ENCODE assay signal across 14 cellular contexts in genomic region chr2:63862802-63863201, GRCh38. TPM values are rescaled to one million over a fixed set of nuclear protein-coding genes. Genes with fewer than 3 reads are reported as not detected.
A peak's percentile ranks its signal among the peaks of the same experiment; 100 is the strongest.
DNase-seq lines count a peak whose midpoint lies in the region; ATAC-seq, FAIRE-seq and TF ChIP-seq lines count a peak whose summit lies in the region.
"Had no signal": no experiment of that assay in that cellular context is flagged by ENCODE, and none has a peak within 500 bp of the region (broad histone marks: within the 10 kb centered on the region; RNA-seq: fewer than 3 reads in every experiment).

No MANE protein-coding gene starts in this region.

- no peaks in the 10 kb centered on the region for H3K9me3 Mint-ChIP-seq in activated naive CD4-positive, alpha-beta T cell treated with anti-CD3 and anti-CD28 coated beads, Interleukin-2, amount 50 U/mL, for 72 hours
- no peaks in the 10 kb centered on the region for H3K9me3 Mint-ChIP-seq in activated naive CD8-positive, alpha-beta T cell treated with anti-CD3 and anti-CD28 coated beads for 36 hours
- H3K9me3 Mint-ChIP-seq: neural crest cell had no signal

- peaks cover 0 to 20% of the 10 kb centered on the region in 2 donors for H3K36me3 Mint-ChIP-seq in activated naive CD4-positive, alpha-beta T cell treated with anti-CD3 and anti-CD28 coated beads, Interleukin-2, amount 50 U/mL, for 72 hours
- H3K36me3 Mint-ChIP-seq in activated naive CD8-positive, alpha-beta T cell treated with anti-CD3 and anti-CD28 coated beads for 36 hours, result peaks cover 27% of the 10 kb centered on the region

- whole genome bisulfite sequencing in thyroid gland, 2 donors, result 55 to 62% methylated on average over 1 of the region's 1 CpG

- H3K27me3 Mint-ChIP-seq in activated naive CD8-positive, alpha-beta T cell treated with anti-CD3 and anti-CD28 coated beads for 36 hours, result no peaks in the 10 kb centered on the region

- peak; percentile 87 to 89 for ATAC-seq in activated naive CD4-positive, alpha-beta T cell treated with anti-CD3 and anti-CD28 coated beads, Interleukin-2, amount 50 U/mL, for 72 hours
- ATAC-seq in HG03039 (IDR thresholded peaks at IDR 0.05; ENCODE audit: unreplicated experiment), result no peak

- H3K36me3 ChIP-seq in thyroid gland, result peaks cover 4 to 6% of the 10 kb centered on the region in 2 donors

- no peaks in the 10 kb centered on the region for H3K9me3 ChIP-seq in thyroid gland

- intact Hi-C loops in thyroid gland (cut with DNase I), result loop anchor here (10.0 kb wide), 1 partner anchor 168 kb away; no protein-coding TSS in a partner anchor

- H3K4me3 Mint-ChIP-seq in activated naive CD8-positive, alpha-beta T cell treated with anti-CD3 and anti-CD28 coated beads for 36 hours, result no peak overlapping the region
- H3K4me3 Mint-ChIP-seq: neural crest cell had no signal

- no peak overlapping the region for H3K4me3 ChIP-seq in thyroid gland (replicated peaks in 1 of 3)
- H3K4me3 ChIP-seq: dorsolateral prefrontal cortex had no signal

- FAIRE-seq in islet of Langerhans (lab: Jason Lieb, UNC), result peak; percentile 90

- TF ChIP-seq POLR2A in thyroid gland (IDR thresholded peaks at IDR 0.05), result no peak

- H3K4me1 Mint-ChIP-seq in activated naive CD8-positive, alpha-beta T cell treated with anti-CD3 and anti-CD28 coated beads for 36 hours, result peaks cover 34% of the 10 kb centered on the region
- H3K4me1 Mint-ChIP-seq: neural crest cell had no signal

- DNase-seq in activated naive CD4-positive, alpha-beta T cell treated with anti-CD3 and anti-CD28 coated beads, Interleukin-2, amount 50 U/mL, for 72 hours (ENCODE audit: low spot score in 2 of 2), result no peak
- DNase-seq in activated naive CD4-positive, alpha-beta T cell (lab: John Stamatoyannopoulos, UW), result no peak
- DNase-seq in activated naive CD8-positive, alpha-beta T cell treated with anti-CD3 and anti-CD28 coated beads for 36 hours, result no peak
- DNase-seq in thyroid gland (no peak), NCI-H187 (lab: John Stamatoyannopoulos, UW) (no peak), epidermal melanocyte (ENCODE audit: insufficient read length, low spot score) (no peak)
- DNase-seq: activated CD8-positive, alpha-beta memory T cell treated with anti-CD3 and anti-CD28 coated beads, Interleukin-2, amount 50 U/mL, for 48 hours; AML-193; dorsolateral prefrontal cortex; hippocampal formation; MV-4-11 had no signal

- H3K27ac ChIP-seq in thyroid gland, result peak overlapping the region in 2 of 3 donors; percentile 46 to 66

- TF ChIP-seq CTCF in thyroid gland (IDR thresholded peaks at IDR 0.05), result no peak

- H3K4me1 ChIP-seq in thyroid gland, result peaks cover 6 to 21% of the 10 kb centered on the region in 2 donors

- H3K27me3 ChIP-seq in thyroid gland, result no peaks in the 10 kb centered on the region
- H3K27me3 ChIP-seq: dorsolateral prefrontal cortex had no signal

- H3K27ac Mint-ChIP-seq in activated naive CD4-positive, alpha-beta T cell treated with anti-CD3 and anti-CD28 coated beads, Interleukin-2, amount 50 U/mL, for 72 hours, result peak overlapping the region in 1 of 2 donors; percentile 80
- peak overlapping the region; percentile 42 for H3K27ac Mint-ChIP-seq in activated naive CD8-positive, alpha-beta T cell treated with anti-CD3 and anti-CD28 coated beads for 36 hours

RNA-seq across cellular contexts. Expression of gene UGP2, which starts 21.1 kb away (rescaled TPM):
- total RNA-seq in activated naive CD4-positive, alpha-beta T cell treated with anti-CD3 and anti-CD28 coated beads, Interleukin-2, amount 50 U/mL, for 72 hours, result 100 to 1,000 TPM in 1 of 2 donors, 10 to 100 TPM in 1; 97.2 to 100 TPM
- total RNA-seq in activated naive CD8-positive, alpha-beta T cell treated with anti-CD3 and anti-CD28 coated beads for 36 hours, result 10 to 100 TPM; 70.0 to 71.5 TPM
- total RNA-seq in thyroid gland, result 100 to 1,000 TPM; 120 to 140 (median 133) TPM
